Comparison of ENCODE assay signal across 28 cellular contexts in the genomic region with DNA sequence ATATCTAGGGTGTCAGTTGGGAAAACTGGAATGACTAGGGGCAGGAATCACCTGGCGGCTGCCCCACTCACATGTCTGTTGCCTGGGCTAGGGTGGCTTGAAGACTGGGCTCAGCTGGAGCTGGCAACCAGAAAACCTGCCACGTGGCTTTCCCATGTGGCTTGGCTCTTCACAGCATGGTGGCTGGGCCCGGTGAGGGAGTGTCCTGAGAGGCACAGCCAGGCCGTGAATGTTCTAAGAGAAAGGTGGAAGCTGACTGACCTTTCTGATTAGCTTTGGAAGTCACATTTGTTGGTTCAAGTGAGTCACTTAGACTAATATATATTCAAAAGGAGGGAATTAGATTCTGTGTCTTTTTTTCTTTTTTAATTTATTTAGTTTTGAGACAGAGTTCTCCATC. TPM values are rescaled to one million over a fixed set of nuclear protein-coding genes. Genes with fewer than 3 reads are reported as not detected.
DNase-seq lines count a peak whose midpoint lies in the region; ATAC-seq, FAIRE-seq and TF ChIP-seq lines count a peak whose summit lies in the region.
"Had no signal": no experiment of that assay in that cellular context is flagged by ENCODE, and none has a peak within 500 bp of the region (broad histone marks: within the 10 kb centered on the region; RNA-seq: fewer than 3 reads in every experiment).

No MANE protein-coding gene starts in this region.

- H4K91ac ChIP-seq in IMR-90 (ENCODE audit: insufficient read depth, low read depth, low read length) (no peak overlapping the region), H1 (replicated peaks; ENCODE audit: insufficient read length, low read length) (no peak overlapping the region)

- no peak overlapping the region for H2AFZ ChIP-seq in IMR-90 (replicated peaks; ENCODE audit: low read length, poor library complexity)
- H2AFZ ChIP-seq in PC-9, result no peak overlapping the region
- H2AFZ ChIP-seq in H1 (ENCODE audit: low read length), result no peak overlapping the region
- H2AFZ ChIP-seq: GM23338 had no signal

- no peak for TF ChIP-seq CTCF in IMR-90 (conservative IDR thresholded peaks at IDR 0.05; ENCODE audit: low read depth, low read length)
- TF ChIP-seq CTCF in PC-9 (conservative IDR thresholded peaks at IDR 0.05), result no peak
- no peak for TF ChIP-seq CTCF in H1 (IDR thresholded peaks at IDR 0.05; ENCODE audit: control extremely low read depth in 1 of 3, insufficient read depth in 1 of 3, low read depth in 1 of 3, low read length in 3 of 3)

- H3K9ac ChIP-seq in IMR-90 (ENCODE audit: low read depth, low read length) (no peak overlapping the region), H1 (replicated peaks in 1 of 4; ENCODE audit: extremely low read depth in 1 of 4, low read depth in 3 of 4, low read length in 3 of 4) (no peak overlapping the region), mesendoderm (ENCODE audit: low read length) (no peak overlapping the region)

- ATAC-seq in IMR-90 (ENCODE audit: low read depth), result no peak
- ATAC-seq: GM23338, K562 had no signal

- H3K27ac ChIP-seq in IMR-90 (ENCODE audit: insufficient read depth, low read length), result no peak overlapping the region
- H3K27ac ChIP-seq in PC-9, result peak overlapping the region; percentile 88; the same call in 1 of the 2 replicates
- H3K27ac ChIP-seq in H1 (ENCODE audit: low read depth, low read length), result no peak overlapping the region
- no peak overlapping the region for H3K27ac ChIP-seq in mesendoderm (ENCODE audit: low read depth, low read length)
- H3K27ac ChIP-seq: C4-2B had no signal

- H3K56ac ChIP-seq in IMR-90 (ENCODE audit: extremely low read depth, insufficient read depth, low read length) (no peak overlapping the region), H1 (replicated peaks; ENCODE audit: insufficient read length, low read depth, low read length) (no peak overlapping the region), mesendoderm (ENCODE audit: low read length) (no peak overlapping the region)

- H3K18ac ChIP-seq in IMR-90 (ENCODE audit: low read depth, low read length) (no peak overlapping the region), H1 (ENCODE audit: extremely low read depth, low read length) (no peak overlapping the region), mesendoderm (ENCODE audit: low read length) (no peak overlapping the region)

- no peak for TF ChIP-seq POLR2A in IMR-90 (IDR thresholded peaks at IDR 0.05; ENCODE audit: low read depth, low read length)
- no peak for TF ChIP-seq POLR2A in H1 (IDR thresholded peaks at IDR 0.05; ENCODE audit: control extremely low read depth in 1 of 2, low read depth in 2 of 2, low read length in 2 of 2)

- H4K8ac ChIP-seq in IMR-90 (ENCODE audit: low read depth in 2 of 2, low read length in 2 of 2) (no peak overlapping the region), H1 (ENCODE audit: extremely low read depth, insufficient read depth, low read length) (no peak overlapping the region), mesendoderm (ENCODE audit: low read depth, low read length) (no peak overlapping the region)

- no peak overlapping the region for H2BK15ac ChIP-seq in IMR-90 (ENCODE audit: low read depth, low read length)
- no peak overlapping the region for H2BK15ac ChIP-seq in H1 (ENCODE audit: low read length)
- H2BK15ac ChIP-seq in mesendoderm (replicated peaks; ENCODE audit: low read depth), result no peak overlapping the region

- in situ Hi-C loops in IMR-90 (cut with MboI; ENCODE audit: low sequenced_read_pairs), result no loop called here

- no peaks in the 10 kb centered on the region for H4K20me1 ChIP-seq in IMR-90 (ENCODE audit: insufficient read depth, low read length)
- no peaks in the 10 kb centered on the region for H4K20me1 ChIP-seq in PC-9 (ENCODE audit: insufficient read depth)
- H4K20me1 ChIP-seq in H1 (replicated peaks in 1 of 2; ENCODE audit: control insufficient read depth in 1 of 2, insufficient read depth in 2 of 2, low read length in 2 of 2), result no peaks in the 10 kb centered on the region

- POLR2A ChIA-PET in IMR-90 (lab: Charles Lee; ENCODE audit: unreplicated experiment), result no interaction called here
- POLR2A ChIA-PET in PC-9 (lab: Charles Lee; ENCODE audit: unreplicated experiment), result interaction anchor here (0.7 kb wide), 1 partner anchor 21 kb away, joined by 3 read pairs; no protein-coding TSS in a partner anchor
- POLR2A ChIA-PET in H1 (lab: Charles Lee; ENCODE audit: partially characterized antibody), result no interaction called here

- no peaks in the 10 kb centered on the region for H3K4me1 ChIP-seq in IMR-90 (ENCODE audit: control insufficient read depth, insufficient read depth, low read length)
- peaks cover 20% of the 10 kb centered on the region for H3K4me1 ChIP-seq in PC-9 (replicated peaks; ENCODE audit: insufficient read depth)
- H3K4me1 ChIP-seq in H1 (replicated peaks in 1 of 4; ENCODE audit: control insufficient read depth in 3 of 4, insufficient read depth in 4 of 4, low read length in 3 of 4), result no peaks in the 10 kb centered on the region
- no peaks in the 10 kb centered on the region for H3K4me1 ChIP-seq in mesendoderm (ENCODE audit: control insufficient read depth, low read depth, low read length)

- H2AK9ac ChIP-seq in IMR-90 (replicated peaks; ENCODE audit: low read depth, low read length, poor library complexity), result no peak overlapping the region

- H2BK120ac ChIP-seq in IMR-90 (ENCODE audit: low read depth, low read length) (no peak overlapping the region), H1 (replicated peaks; ENCODE audit: low read depth, low read length) (no peak overlapping the region), mesendoderm (ENCODE audit: low read depth, low read length) (no peak overlapping the region)

- CTCF ChIA-PET in IMR-90 (lab: Yijun Ruan, JAX), result no interaction called here
- CTCF ChIA-PET in PC-9 (lab: Charles Lee), result no interaction called here
- CTCF ChIA-PET in H1 (lab: Charles Lee; ENCODE audit: partially characterized antibody), result interaction anchor here (1.4 to 3.7 kb wide), 3 partner anchors 15 to 75 kb away, joined by 3 to 14 read pairs (median 6); no protein-coding TSS in a partner anchor

- H3K79me1 ChIP-seq in IMR-90 (ENCODE audit: low read depth in 1 of 2, low read length in 2 of 2) (no peaks in the 10 kb centered on the region), H1 (ENCODE audit: low read depth, low read length) (no peaks in the 10 kb centered on the region), mesendoderm (ENCODE audit: low read length) (no peaks in the 10 kb centered on the region)

- 71% methylated on average over 1 of the region's 4 CpGs; no CpG with 5 or more reads in 1 of the 2 experiments for WGBS in IMR-90 (ENCODE audit: extremely low coverage in 2 of 2, insufficient read length in 1 of 2), 2 experiments
- WGBS in H1 (ENCODE audit: extremely low coverage in 1 of 2, insufficient coverage in 1 of 2, insufficient read length in 1 of 2, insufficient replicate concordance in 2 of 2, low coverage in 1 of 2, low lambda C conversion rate in 2 of 2, missing lambda C conversion rate in 1 of 2), 2 experiments, result 84% methylated on average over 4 of the region's 4 CpGs; no CpG with 5 or more reads in 1 of the 2 experiments
- WGBS in mesendoderm (ENCODE audit: extremely low coverage, insufficient coverage, low lambda C conversion rate), result no CpG with 5 or more reads among the region's 4 CpGs

- no peak overlapping the region for H2BK12ac ChIP-seq in H1 (ENCODE audit: low read depth, low read length)

- no peaks in the 10 kb centered on the region for H3K9me2 ChIP-seq in PC-9 (ENCODE audit: insufficient read depth)

- BruUV-seq in IMR-90 (replicated peaks; lab: Mats Ljungman, UMichigan) (no TSS peak), PC-9 (replicated peaks; lab: Mats Ljungman, UMichigan) (no TSS peak)

- H3K36me3 ChIP-seq in IMR-90 (ENCODE audit: control insufficient read depth, insufficient read depth, low read length), result no peaks in the 10 kb centered on the region
- no peaks in the 10 kb centered on the region for H3K36me3 ChIP-seq in PC-9 (ENCODE audit: low read depth)
- H3K36me3 ChIP-seq in H1 (ENCODE audit: control insufficient read depth in 2 of 4, insufficient read depth in 4 of 4, low read length in 3 of 4), result no peaks in the 10 kb centered on the region
- H3K36me3 ChIP-seq in mesendoderm (ENCODE audit: control insufficient read depth, insufficient read depth, low read length), result no peaks in the 10 kb centered on the region

- no peak overlapping the region for H2AK5ac ChIP-seq in IMR-90 (ENCODE audit: low read depth, low read length)
- H2AK5ac ChIP-seq in H1 (ENCODE audit: low read depth, low read length), result no peak overlapping the region
- no peak overlapping the region for H2AK5ac ChIP-seq in mesendoderm (ENCODE audit: low read length)

- H3K9me1 ChIP-seq in IMR-90 (ENCODE audit: insufficient read depth, low read length), result no peaks in the 10 kb centered on the region

- TF ChIP-seq RAD21 in IMR-90 (IDR thresholded peaks at IDR 0.05; ENCODE audit: low read length), result no peak
- TF ChIP-seq RAD21 in H1 (IDR thresholded peaks at IDR 0.05 in 1 of 2, conservative IDR thresholded peaks at IDR 0.05 in 1 of 2; ENCODE audit: low read depth in 2 of 2, low read length in 2 of 2), result no peak

- H3K79me2 ChIP-seq in PC-9 (ENCODE audit: low read depth), result no peaks in the 10 kb centered on the region
- H3K79me2 ChIP-seq in H1 (ENCODE audit: control insufficient read depth in 1 of 2, insufficient read depth in 2 of 2, low read length in 2 of 2), result no peaks in the 10 kb centered on the region
- no peaks in the 10 kb centered on the region for H3K79me2 ChIP-seq in mesendoderm (ENCODE audit: control insufficient read depth, insufficient read depth, low read length)

- H2BK20ac ChIP-seq in IMR-90 (ENCODE audit: low read depth, low read length) (no peak overlapping the region), H1 (ENCODE audit: low read length) (no peak overlapping the region)

- dilution Hi-C loops in IMR-90 (cut with HindIII; ENCODE audit: low sequenced_read_pairs, unreplicated experiment), result no loop called here

- H3K23me2 ChIP-seq in H1 (ENCODE audit: low read depth, low read length), result no peaks in the 10 kb centered on the region; the same call in 1 of the 2 replicates

- H3K27me3 ChIP-seq in IMR-90 (ENCODE audit: control insufficient read depth, insufficient read depth, low read length), result no peaks in the 10 kb centered on the region
- no peaks in the 10 kb centered on the region for H3K27me3 ChIP-seq in PC-9 (ENCODE audit: insufficient read depth, low read depth)
- H3K27me3 ChIP-seq in H1 (replicated peaks in 1 of 4; ENCODE audit: control insufficient read depth in 3 of 4, extremely low read depth in 1 of 4, insufficient read depth in 3 of 4, low read length in 3 of 4), result no peaks in the 10 kb centered on the region
- no peaks in the 10 kb centered on the region for H3K27me3 ChIP-seq in mesendoderm (ENCODE audit: insufficient read depth, low read length, poor library complexity)

- H3K9me3 ChIP-seq in IMR-90 (ENCODE audit: control insufficient read depth, insufficient read depth, low read length) (no peaks in the 10 kb centered on the region), PC-9 (ENCODE audit: insufficient read depth, low read depth) (peaks cover 6% of the 10 kb centered on the region; the same call in 1 of the 2 replicates), H1 (ENCODE audit: insufficient read depth in 2 of 2, low read depth in 1 of 2, low read length in 1 of 2) (no peaks in the 10 kb centered on the region)

- DNase-seq in IMR-90, result peak; percentile 8
- no peak for DNase-seq in PC-9
- DNase-seq in H1 (ENCODE audit: low read depth in 1 of 2, low spot score in 2 of 2), result no peak
- peak; percentile 28 for DNase-seq in kidney tubule cell (ENCODE audit: low spot score)
- no peak for DNase-seq in amygdala (lab: John Stamatoyannopoulos, UW)
- DNase-seq in NCI-H510A (lab: John Stamatoyannopoulos, UW), result no peak
- no peak for DNase-seq in DMS79 (lab: John Stamatoyannopoulos, UW)
- DNase-seq in mesendoderm, result no peak
- DNase-seq: Calu3; CD8-positive, alpha-beta memory T cell; DMS153; HCEC 1CT; NCI-H1092 treated with DMSO at 0.1 percent for 48 hours; NCI-H1436 treated with DMSO at 0.1 percent for 48 hours; NCI-H1930; NCI-H345; NCI-H524 treated with DMSO at 0.1 percent for 48 hours; NCI-H82; Right ventricle myocardium superior had no signal

- H4K5ac ChIP-seq in IMR-90 (ENCODE audit: low read depth, low read length) (no peak overlapping the region), H1 (ENCODE audit: insufficient read length, low read depth, low read length) (no peak overlapping the region), mesendoderm (ENCODE audit: low read length) (no peak overlapping the region)

- H3K4me2 ChIP-seq in IMR-90 (ENCODE audit: low read depth, low read length), result no peak overlapping the region
- H3K4me2 ChIP-seq in PC-9, result no peak overlapping the region
- H3K4me2 ChIP-seq in H1 (ENCODE audit: insufficient read depth in 1 of 2, low read depth in 2 of 2, low read length in 2 of 2), result no peak overlapping the region
- no peak overlapping the region for H3K4me2 ChIP-seq in mesendoderm (ENCODE audit: low read length)
- H3K4me2 ChIP-seq: GM23338 had no signal

- intact Hi-C loops in IMR-90 (cut with micrococcal nuclease), result no loop called here
- intact Hi-C loops in PC-9 (cut with micrococcal nuclease; ENCODE audit: unreplicated experiment), result loop anchor here (10.0 kb wide), 1 partner anchor 293 kb away; no protein-coding TSS in a partner anchor

- H3K4me3 ChIP-seq in IMR-90 (ENCODE audit: insufficient read depth, low read depth, low read length), result no peak overlapping the region
- no peak overlapping the region for H3K4me3 ChIP-seq in PC-9
- no peak overlapping the region for H3K4me3 ChIP-seq in H1 (ENCODE audit: extremely low read depth in 1 of 4, insufficient read depth in 2 of 4, low read depth in 3 of 4, low read length in 4 of 4)
- H3K4me3 ChIP-seq in mesendoderm (ENCODE audit: low read length), result no peak overlapping the region
- H3K4me3 ChIP-seq: GM23338, K562 had no signal

- FAIRE-seq in H1 (lab: Jason Lieb, UNC), result no peak
- FAIRE-seq: A204.1, G401.6, GM12892, K562, RCC 7860 had no signal

- H3F3A ChIP-seq in PC-9 (ENCODE audit: insufficient read depth, low read depth), result peaks cover 14% of the 10 kb centered on the region

- no peak overlapping the region for H3K23ac ChIP-seq in IMR-90 (ENCODE audit: low read depth, low read length)
- H3K23ac ChIP-seq in H1 (ENCODE audit: insufficient read length), result no peak overlapping the region
- no peak overlapping the region for H3K23ac ChIP-seq in mesendoderm (ENCODE audit: low read length)

- H2BK5ac ChIP-seq in IMR-90 (ENCODE audit: low read depth, low read length, poor library complexity, severe bottlenecking) (no peak overlapping the region), H1 (ENCODE audit: low read depth, low read length) (no peak overlapping the region), mesendoderm (ENCODE audit: low read length) (no peak overlapping the region)

- no peak for TF ChIP-seq EP300 in H1 (IDR thresholded peaks at IDR 0.05; ENCODE audit: borderline replicate concordance in 1 of 2, low read depth in 2 of 2, low read length in 2 of 2)

- H3K4ac ChIP-seq in IMR-90 (ENCODE audit: low read depth, low read length) (no peak overlapping the region), H1 (replicated peaks; ENCODE audit: insufficient read length, low read depth, low read length) (no peak overlapping the region), mesendoderm (ENCODE audit: low read depth, low read length) (no peak overlapping the region)

- H3K14ac ChIP-seq in IMR-90 (replicated peaks; ENCODE audit: low read depth, low read length) (no peak overlapping the region), H1 (ENCODE audit: insufficient read length) (no peak overlapping the region)

RNA-seq across cellular contexts. Expression of a gene that starts 22.7 kb away (rescaled TPM):
- not detected in 2 replicates for total RNA-seq in IMR-90 (2012; rRNA removed)
- not detected in 2 replicates for polyA plus RNA-seq in IMR-90 (2012; rRNA removed)
- not detected in 2 replicates for polyA plus RNA-seq in IMR-90 (2012; cell fraction: cytosol; rRNA removed)
- not detected in 2 replicates for polyA plus RNA-seq in IMR-90 (2012; cell fraction: nucleus; rRNA removed; ENCODE audit: low replicate concordance)
- total RNA-seq in PC-9 (2021), result 1.9 and 7.3 TPM in 2 replicates
- total RNA-seq in H1 (2021; fragmentation: NEBNext Ultra II Directional; extraction: Animal tissue kit (Norgen Biotek cat#: 25700)), result 0.31 TPM in 1 of 2 replicates, not detected in the other
- 0.17 and 0.46 TPM in 2 replicates for polyA plus RNA-seq in H1 (2011; rRNA removed)
- 0.37 TPM for polyA plus RNA-seq in H1 (2011; cell fraction: cytosol; rRNA removed)
- 0.36 TPM for polyA plus RNA-seq in H1 (2011; cell fraction: nucleus; rRNA removed)
- 0.44 to 1.2 TPM (median 0.54 TPM) in 4 replicates for polyA plus RNA-seq in H1 (2012, experiment 1 of 2)
- polyA plus RNA-seq in H1 (2012, experiment 2 of 2), result 0.75 TPM
- 0.26 TPM for polyA plus RNA-seq in H1 (2013, experiment 1 of 2)
- polyA plus RNA-seq in H1 (2013, experiment 2 of 2), result 0.28 TPM
- not detected in 2 replicates for polyA minus RNA-seq in H1 (2011; rRNA and poly(A)+ RNA removed)
- not detected for polyA minus RNA-seq in H1 (2011; cell fraction: cytosol; rRNA and poly(A)+ RNA removed)
- polyA minus RNA-seq in H1 (2011; cell fraction: nucleus; rRNA and poly(A)+ RNA removed), result not detected
- 176 TPM for polyA plus RNA-seq in mesendoderm (2013, experiment 1 of 2)
- 197 TPM for polyA plus RNA-seq in mesendoderm (2013, experiment 2 of 2)
- total RNA-seq: CD8-positive, alpha-beta memory T cell; LHCN-M2 had no signal
- polyA plus RNA-seq: CD8-positive, alpha-beta memory T cell had no signal

RNA-seq across cellular contexts. Expression of a gene that starts 32.4 kb away (rescaled TPM):
- not detected in 2 replicates for total RNA-seq in IMR-90 (2012; rRNA removed)
- polyA plus RNA-seq in IMR-90 (2012; rRNA removed), result not detected in 2 replicates
- polyA plus RNA-seq in IMR-90 (2012; cell fraction: cytosol; rRNA removed), result not detected in 2 replicates
- polyA plus RNA-seq in IMR-90 (2012; cell fraction: nucleus; rRNA removed; ENCODE audit: low replicate concordance), result not detected in 2 replicates
- total RNA-seq in PC-9 (2021), result 1.7 and 2.0 TPM in 2 replicates
- 2.0 and 2.1 TPM in 2 replicates for total RNA-seq in H1 (2021; fragmentation: NEBNext Ultra II Directional; extraction: Animal tissue kit (Norgen Biotek cat#: 25700))
- polyA plus RNA-seq in H1 (2011; rRNA removed), result 0.20 TPM in 1 of 2 replicates, not detected in the other
- polyA plus RNA-seq in H1 (2011; cell fraction: cytosol; rRNA removed), result not detected
- polyA plus RNA-seq in H1 (2011; cell fraction: nucleus; rRNA removed), result not detected
- 0.66 to 2.6 TPM (median 1.9 TPM) in 4 replicates for polyA plus RNA-seq in H1 (2012, experiment 1 of 2)
- 0.96 TPM for polyA plus RNA-seq in H1 (2012, experiment 2 of 2)
- 1.5 TPM for polyA plus RNA-seq in H1 (2013, experiment 1 of 2)
- polyA plus RNA-seq in H1 (2013, experiment 2 of 2), result 1.4 TPM
- not detected in 2 replicates for polyA minus RNA-seq in H1 (2011; rRNA and poly(A)+ RNA removed)
- polyA minus RNA-seq in H1 (2011; cell fraction: cytosol; rRNA and poly(A)+ RNA removed), result not detected
- not detected for polyA minus RNA-seq in H1 (2011; cell fraction: nucleus; rRNA and poly(A)+ RNA removed)
- 4.9 TPM for polyA plus RNA-seq in mesendoderm (2013, experiment 1 of 2)
- polyA plus RNA-seq in mesendoderm (2013, experiment 2 of 2), result 4.9 TPM
- total RNA-seq: CD8-positive, alpha-beta memory T cell; Daoy; GM23338; LHCN-M2 had no signal
- polyA plus RNA-seq: CD8-positive, alpha-beta memory T cell had no signal

Comparison
In these comparisons a context has a peak if more than half of its experiments do, and no peak if none do; other contexts are left out.
1. DNase-seq: peak in IMR-90 (single experiment) and kidney tubule cell (single experiment); none in PC-9 (0 of 2), H1 (0 of 2), amygdala (0 of 56), NCI-H510A (single experiment), DMS79 (single experiment) and mesendoderm (single experiment).